In genomic region chrX:19695884-19696283, GRCh38 we compare ENCODE assay signal across 25 cellular contexts.
DNase-seq lines count a peak whose midpoint lies in the region; ATAC-seq and TF ChIP-seq lines count a peak whose summit lies in the region.
"Had no signal": no experiment of that assay in that cellular context is flagged by ENCODE, and none has a peak within 500 bp of the region (broad histone marks: within the 10 kb centered on the region; RNA-seq: fewer than 3 reads in every experiment).

No MANE protein-coding gene starts in this region.

- H3K4me3 Mint-ChIP-seq in CD4-positive, alpha-beta memory T cell, result no peak overlapping the region
- no peak overlapping the region for H3K4me3 Mint-ChIP-seq in endodermal cell
- H3K4me3 Mint-ChIP-seq in CD8-positive, alpha-beta memory T cell, result no peak overlapping the region
- H3K4me3 Mint-ChIP-seq: activated CD4-positive, alpha-beta memory T cell treated with anti-CD3 and anti-CD28 coated beads, Interleukin-2, amount 10 ng/mL, durations not matched to agents 7 days and 5 days; activated T-helper 1 cell treated with anti-CD3 and anti-CD28 coated beads, Interleukin-12 subunit alpha, Interleukin-12 subunit beta, Interleukin-2, Interleukin-4 antibody, amounts not matched to agents 30 ng/mL and 10 ng/mL and 1 ng/mL, durations not matched to agents 14 hours and 24 hours and 36 hours; naive thymus-derived CD8-positive, alpha-beta T cell had no signal

- H3K4me1 ChIP-seq in CD4-positive, alpha-beta memory T cell (ENCODE audit: insufficient read depth, low read length), result peaks cover 16% of the 10 kb centered on the region
- no peaks in the 10 kb centered on the region for H3K4me1 ChIP-seq in endodermal cell (ENCODE audit: control insufficient read depth, insufficient read depth, low read length)
- no peaks in the 10 kb centered on the region for H3K4me1 ChIP-seq in CD8-positive, alpha-beta memory T cell (ENCODE audit: insufficient read depth, low read length)
- H3K4me1 ChIP-seq: Caco-2, tibial artery had no signal

- H3K4me1 Mint-ChIP-seq in CD4-positive, alpha-beta memory T cell, result peaks cover 14 to 41% (median 27%) of the 10 kb centered on the region in 4 donors
- H3K4me1 Mint-ChIP-seq in endodermal cell, result no peaks in the 10 kb centered on the region
- peaks cover 18 to 62% (median 49%) of the 10 kb centered on the region in 3 donors for H3K4me1 Mint-ChIP-seq in CD8-positive, alpha-beta memory T cell

- H3K27me3 ChIP-seq in CD4-positive, alpha-beta memory T cell (ENCODE audit: insufficient read depth, low read length), result no peaks in the 10 kb centered on the region
- no peaks in the 10 kb centered on the region for H3K27me3 ChIP-seq in endodermal cell (ENCODE audit: control insufficient read depth, insufficient read depth, low read length, poor library complexity, severe bottlenecking)
- no peaks in the 10 kb centered on the region for H3K27me3 ChIP-seq in CD8-positive, alpha-beta memory T cell (ENCODE audit: insufficient read depth, low read length, poor library complexity, severe bottlenecking)
- H3K27me3 ChIP-seq: tibial artery had no signal

- no peak overlapping the region for H3K4me3 ChIP-seq in CD4-positive, alpha-beta memory T cell (ENCODE audit: low read length in 2 of 2)
- no peak overlapping the region for H3K4me3 ChIP-seq in epithelial cell of esophagus (ENCODE audit: low read length)
- no peak overlapping the region for H3K4me3 ChIP-seq in endodermal cell (ENCODE audit: low read length)
- no peak overlapping the region for H3K4me3 ChIP-seq in CD8-positive, alpha-beta memory T cell (ENCODE audit: low read length)
- H3K4me3 ChIP-seq: tibial artery had no signal

- H3K9me3 ChIP-seq in CD4-positive, alpha-beta memory T cell (ENCODE audit: control insufficient read depth in 1 of 2, low read length in 2 of 2), result no peaks in the 10 kb centered on the region
- H3K9me3 ChIP-seq in endodermal cell (ENCODE audit: control insufficient read depth, low read length), result no peaks in the 10 kb centered on the region
- no peaks in the 10 kb centered on the region for H3K9me3 ChIP-seq in CD8-positive, alpha-beta memory T cell (ENCODE audit: low read length)
- H3K9me3 ChIP-seq: Caco-2, tibial artery had no signal

- H3K27ac Mint-ChIP-seq in CD4-positive, alpha-beta memory T cell, result peak overlapping the region in 4 of 7 donors; percentile 5 to 88 (median 62)
- H3K27ac Mint-ChIP-seq in endodermal cell, result no peak overlapping the region
- peak overlapping the region in 3 of 8 donors; percentile 46 to 75 (median 54) for H3K27ac Mint-ChIP-seq in CD8-positive, alpha-beta memory T cell
- H3K27ac Mint-ChIP-seq: activated T-helper 1 cell treated with anti-CD3 and anti-CD28 coated beads, Interleukin-12 subunit alpha, Interleukin-12 subunit beta, Interleukin-2, Interleukin-4 antibody, amounts not matched to agents 30 ng/mL and 10 ng/mL and 1 ng/mL, durations not matched to agents 14 hours and 24 hours and 36 hours had no signal

- H3K36me3 Mint-ChIP-seq in CD4-positive, alpha-beta memory T cell, result peaks cover 11 to 47% of the 10 kb centered on the region in 2 donors
- H3K36me3 Mint-ChIP-seq in endodermal cell (ENCODE audit: low read depth), result peaks cover 4% of the 10 kb centered on the region
- peaks cover 3 to 67% (median 5%) of the 10 kb centered on the region in 3 donors for H3K36me3 Mint-ChIP-seq in CD8-positive, alpha-beta memory T cell

- no peaks in the 10 kb centered on the region for H3K9me3 Mint-ChIP-seq in CD4-positive, alpha-beta memory T cell
- peaks cover 30% of the 10 kb centered on the region for H3K9me3 Mint-ChIP-seq in endodermal cell
- H3K9me3 Mint-ChIP-seq in CD8-positive, alpha-beta memory T cell, result no peaks in the 10 kb centered on the region
- H3K9me3 Mint-ChIP-seq: activated CD4-positive, alpha-beta memory T cell treated with anti-CD3 and anti-CD28 coated beads, Interleukin-2, amount 10 ng/mL, durations not matched to agents 7 days and 5 days; activated T-helper 1 cell treated with anti-CD3 and anti-CD28 coated beads, Interleukin-12 subunit alpha, Interleukin-12 subunit beta, Interleukin-2, Interleukin-4 antibody, amounts not matched to agents 30 ng/mL and 10 ng/mL and 1 ng/mL, durations not matched to agents 14 hours and 24 hours and 36 hours; naive thymus-derived CD8-positive, alpha-beta T cell had no signal

- no peak for DNase-seq in CD4-positive, alpha-beta memory T cell
- peak; percentile 27 for DNase-seq in epithelial cell of esophagus (ENCODE audit: low read depth)
- DNase-seq in endodermal cell, result no peak
- no peak for DNase-seq in CD8-positive, alpha-beta memory T cell
- DNase-seq in RPMI8226, result no peak
- no peak for DNase-seq in HUDEP-2 (lab: John Stamatoyannopoulos, UW; ENCODE audit: unreplicated experiment in 76 of 76)
- DNase-seq: activated CD4-positive, alpha-beta memory T cell treated with anti-CD3 and anti-CD28 coated beads, Interleukin-2, amount 10 ng/mL, durations not matched to agents 7 days and 5 days; Caco-2; dermis blood vessel endothelial cell; foreskin melanocyte; mesenchymal stem cell; naive thymus-derived CD8-positive, alpha-beta T cell; NCI-H1092 treated with DMSO at 0.1 percent for 48 hours; NCI-H2081 treated with DMSO at 0.1 percent for 48 hours; NCI-H526; Right ventricle myocardium superior; stimulated activated naive CD4-positive, alpha-beta T cell; SW 1271; tibial artery had no signal

- peaks cover 15% of the 10 kb centered on the region for H3K36me3 ChIP-seq in CD4-positive, alpha-beta memory T cell (ENCODE audit: insufficient read depth, low read length)
- no peaks in the 10 kb centered on the region for H3K36me3 ChIP-seq in endodermal cell (ENCODE audit: control insufficient read depth, insufficient read depth, low read length)
- peaks cover 11% of the 10 kb centered on the region for H3K36me3 ChIP-seq in CD8-positive, alpha-beta memory T cell (ENCODE audit: insufficient read depth, low read length)
- H3K36me3 ChIP-seq: tibial artery had no signal

- CTCF ChIA-PET in CD4-positive, alpha-beta memory T cell (lab: Charles Lee; ENCODE audit: partially characterized antibody), result no interaction called here
- CTCF ChIA-PET in CD8-positive, alpha-beta memory T cell (lab: Charles Lee), result no interaction called here

- POLR2A ChIA-PET in CD4-positive, alpha-beta memory T cell (lab: Charles Lee; ENCODE audit: partially characterized antibody), result no interaction called here
- POLR2A ChIA-PET in CD8-positive, alpha-beta memory T cell (lab: Charles Lee), result no interaction called here

- 100% methylated on average over 1 of the region's 2 CpGs; no CpG with 5 or more reads in 1 of the 2 experiments for WGBS in endodermal cell (ENCODE audit: insufficient coverage in 1 of 2, insufficient read length in 1 of 2), 2 experiments

- ATAC-seq in GM18517 (IDR thresholded peaks at IDR 0.05; ENCODE audit: unreplicated experiment), result peak; percentile 64
- peak; percentile 66 for ATAC-seq in HG03175 (IDR thresholded peaks at IDR 0.05; ENCODE audit: unreplicated experiment)
- ATAC-seq: naive thymus-derived CD8-positive, alpha-beta T cell; sciatic nerve had no signal

- no peak overlapping the region for H3K9ac ChIP-seq in endodermal cell (ENCODE audit: extremely low read depth, low read length, poor library complexity, severe bottlenecking)
- H3K9ac ChIP-seq: parathyroid adenoma had no signal

- TF ChIP-seq CTCF in epithelial cell of esophagus (IDR thresholded peaks at IDR 0.05; ENCODE audit: insufficient read depth, low read depth, low read length, missing control alignments), result no peak
- no peak for TF ChIP-seq CTCF in endodermal cell (conservative IDR thresholded peaks at IDR 0.05)

- intact Hi-C loops in CD4-positive, alpha-beta memory T cell (cut with micrococcal nuclease), result no loop called here

- H3K27ac ChIP-seq in CD4-positive, alpha-beta memory T cell (ENCODE audit: low read depth, low read length), result no peak overlapping the region
- H3K27ac ChIP-seq in endodermal cell (ENCODE audit: low read depth, low read length), result no peak overlapping the region
- no peak overlapping the region for H3K27ac ChIP-seq in CD8-positive, alpha-beta memory T cell (ENCODE audit: low read depth, low read length)
- H3K27ac ChIP-seq: epithelial cell of prostate, parathyroid adenoma, tibial artery had no signal

- no peaks in the 10 kb centered on the region for H3K27me3 Mint-ChIP-seq in CD4-positive, alpha-beta memory T cell
- H3K27me3 Mint-ChIP-seq in endodermal cell (ENCODE audit: insufficient read depth), result no peaks in the 10 kb centered on the region
- no peaks in the 10 kb centered on the region for H3K27me3 Mint-ChIP-seq in CD8-positive, alpha-beta memory T cell
- H3K27me3 Mint-ChIP-seq: activated CD4-positive, alpha-beta memory T cell treated with anti-CD3 and anti-CD28 coated beads, Interleukin-2, amount 10 ng/mL, durations not matched to agents 7 days and 5 days; naive thymus-derived CD8-positive, alpha-beta T cell had no signal
